Comparison of ENCODE assay signal across 14 cellular contexts in the genomic region with DNA sequence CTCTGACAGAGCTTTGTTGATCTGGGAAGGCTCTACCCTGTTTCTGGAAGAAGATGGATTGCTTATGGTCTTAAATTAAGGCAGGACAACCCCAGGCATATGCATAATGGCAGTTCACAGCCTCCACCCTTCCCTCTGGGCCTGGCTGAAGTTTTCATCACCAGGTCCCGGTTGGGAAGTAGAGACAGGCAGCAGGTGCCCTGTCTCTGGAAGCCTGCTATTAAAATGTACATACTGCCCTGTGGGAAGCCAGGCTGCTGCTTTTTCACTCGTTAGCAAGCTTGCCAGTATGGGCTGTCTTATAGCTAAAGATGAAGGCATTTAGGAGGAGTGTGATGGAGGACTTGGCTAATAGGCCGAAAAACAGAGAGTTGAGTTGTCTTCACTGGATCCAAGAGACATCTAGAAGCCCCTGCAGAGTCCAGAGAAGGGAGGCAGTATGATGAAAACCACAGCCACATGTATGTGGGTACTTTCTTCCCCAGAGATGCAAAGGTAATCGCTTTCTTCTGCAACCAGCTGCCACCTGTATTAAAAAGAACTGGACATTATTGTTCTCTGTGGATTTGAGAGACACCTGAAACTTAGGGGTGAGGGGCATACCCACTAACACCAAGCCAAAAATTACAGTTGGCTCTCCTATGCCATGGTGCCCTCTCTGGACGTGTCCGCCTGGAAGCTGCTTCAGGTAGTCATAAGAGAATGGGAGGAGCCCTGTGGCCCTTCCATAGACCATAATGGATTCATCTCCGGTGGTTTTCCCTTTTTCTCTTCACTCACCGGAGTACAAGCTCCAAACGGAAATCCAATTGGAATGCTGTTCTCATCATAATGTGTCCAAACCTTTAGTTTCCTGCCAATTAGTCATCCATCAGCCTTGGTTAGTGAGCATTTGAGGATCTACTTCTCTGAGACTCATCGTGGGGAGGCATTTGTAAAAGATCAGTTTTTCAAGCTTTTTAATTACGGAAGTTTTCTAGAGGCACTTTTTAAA. TPM values are rescaled to one million over a fixed set of nuclear protein-coding genes. Genes with fewer than 3 reads are reported as not detected.
A peak's percentile ranks its signal among the peaks of the same experiment; 100 is the strongest.
DNase-seq lines count a peak whose midpoint lies in the region; ATAC-seq, FAIRE-seq and TF ChIP-seq lines count a peak whose summit lies in the region.
"Had no signal": no experiment of that assay in that cellular context is flagged by ENCODE, and none has a peak within 500 bp of the region (broad histone marks: within the 10 kb centered on the region; RNA-seq: fewer than 3 reads in every experiment).

No MANE protein-coding gene starts in this region.

- no peak overlapping the region for H2AFZ ChIP-seq in endothelial cell of umbilical vein (ENCODE audit: low read depth, low read length)

- DNase-seq in Calu3 (no peak), NCI-H226 (peak; percentile 56), endothelial cell of umbilical vein (ENCODE audit: low read depth, low spot score) (peak; percentile 73), osteocyte (ENCODE audit: extremely low spot score, unreplicated experiment) (no peak), CD1c-positive myeloid dendritic cell (ENCODE audit: extremely low spot score) (no peak)
- DNase-seq in central memory CD4-positive, alpha-beta T cell: no peak
- no peak for DNase-seq in stimulated activated naive B cell treated with anti-CD40 and anti-IgM and Interleukin-4, amounts not matched to agents 10 μg/mL and 1 μg/mL and 100 μg/mL, for 72 hours
- DNase-seq: activated CD8-positive, alpha-beta T cell treated with anti-CD3 and anti-CD28 coated beads for 36 hours; activated naive CD8-positive, alpha-beta T cell treated with anti-CD3 and anti-CD28 coated beads for 36 hours; nucleus accumbens; stimulated activated CD4-positive, alpha-beta T cell treated with anti-CD3 and anti-CD28 coated beads, Interleukin-4, amount 100 ng/mL, for 1 hour had no signal

- H3K27me3 ChIP-seq in endothelial cell of umbilical vein (ENCODE audit: control insufficient read depth in 2 of 2, insufficient read depth in 2 of 2, low read length in 2 of 2): no peaks in the 10 kb centered on the region

- peak; percentile 80 for FAIRE-seq in endothelial cell of umbilical vein (lab: Jason Lieb, UNC)
- FAIRE-seq: GM12892 had no signal

- no peaks in the 10 kb centered on the region for H3K9me1 ChIP-seq in endothelial cell of umbilical vein (replicated peaks; ENCODE audit: control insufficient read depth, extremely low read depth, insufficient read depth, low read length)

- dilution Hi-C loops in endothelial cell of umbilical vein (cut with MboI; ENCODE audit: extremely low pct_ligation_motif_present, low sequenced_read_pairs): no loop called here

- peak overlapping the region; percentile 45 for H3K4me2 ChIP-seq in endothelial cell of umbilical vein (ENCODE audit: insufficient read depth, low read length)

- H3K4me3 ChIP-seq in endothelial cell of umbilical vein (replicated peaks in 1 of 3; ENCODE audit: insufficient read depth in 1 of 3, low read depth in 1 of 3, low read length in 3 of 3): no peak overlapping the region

- no peaks in the 10 kb centered on the region for H4K20me1 ChIP-seq in endothelial cell of umbilical vein (replicated peaks; ENCODE audit: control insufficient read depth, extremely low read depth, insufficient read depth, low read length)

- intact Hi-C loops in Calu3 (cut with micrococcal nuclease; ENCODE audit: unreplicated experiment) (no loop called here), endothelial cell of umbilical vein (cut with micrococcal nuclease) (no loop called here)

- peak overlapping the region; percentile 45 for H3K27ac ChIP-seq in endothelial cell of umbilical vein (ENCODE audit: insufficient read depth, low read depth, low read length)

- no peaks in the 10 kb centered on the region for H3K27me3 Mint-ChIP-seq in Calu3 (ENCODE audit: unreplicated experiment)
- H3K27me3 Mint-ChIP-seq in osteocyte (ENCODE audit: unreplicated experiment): no peaks in the 10 kb centered on the region
- no peaks in the 10 kb centered on the region for H3K27me3 Mint-ChIP-seq in stimulated activated naive B cell treated with anti-CD40 and anti-IgM and Interleukin-4, amounts not matched to agents 10 μg/mL and 1 μg/mL and 100 μg/mL, for 72 hours
- H3K27me3 Mint-ChIP-seq: activated CD8-positive, alpha-beta T cell treated with anti-CD3 and anti-CD28 coated beads for 36 hours; activated naive CD8-positive, alpha-beta T cell treated with anti-CD3 and anti-CD28 coated beads for 36 hours had no signal

- POLR2A ChIA-PET in endothelial cell of umbilical vein (lab: Charles Lee): interaction anchor here (0.7 kb wide), 2 partner anchors 33 to 67 kb away, joined by 3 to 5 read pairs; no protein-coding TSS in a partner anchor

- H3K4me1 Mint-ChIP-seq in Calu3 (ENCODE audit: low read depth, unreplicated experiment) (peaks cover 81% of the 10 kb centered on the region), osteocyte (ENCODE audit: unreplicated experiment) (peaks cover 75% of the 10 kb centered on the region)
- H3K4me1 Mint-ChIP-seq in stimulated activated naive B cell treated with anti-CD40 and anti-IgM and Interleukin-4, amounts not matched to agents 10 μg/mL and 1 μg/mL and 100 μg/mL, for 72 hours: no peaks in the 10 kb centered on the region

- CTCF ChIA-PET in Calu3 (lab: Charles Lee) (interaction anchor here (1.2 to 3.9 kb wide), 4 partner anchors 11 to 55 kb away, joined by 3 to 21 read pairs (median 4); a partner anchor contains a TSS), endothelial cell of umbilical vein (lab: Charles Lee) (interaction anchor here (0.7 to 3.7 kb wide), 9 partner anchors 10 to 55 kb away, joined by 3 to 18 read pairs (median 9); no protein-coding TSS in a partner anchor)

- no peak overlapping the region for H3K9ac ChIP-seq in endothelial cell of umbilical vein (replicated peaks; ENCODE audit: extremely low read depth, insufficient read depth, low read length)

- H3K4me1 ChIP-seq in endothelial cell of umbilical vein (ENCODE audit: control insufficient read depth, extremely low read depth, insufficient read depth, low read length): peaks cover 35% of the 10 kb centered on the region

- ATAC-seq in GM21717 (IDR thresholded peaks at IDR 0.05; ENCODE audit: unreplicated experiment): no peak
- ATAC-seq in stimulated activated naive B cell treated with anti-CD40 and anti-IgM and Interleukin-4, amounts not matched to agents 10 μg/mL and 1 μg/mL and 100 μg/mL, for 72 hours (replicated peaks): no peak
- ATAC-seq: activated CD8-positive, alpha-beta T cell treated with anti-CD3 and anti-CD28 coated beads for 36 hours had no signal

- BruUV-seq in Calu3 (replicated peaks; lab: Mats Ljungman, UMichigan) (no TSS peak), endothelial cell of umbilical vein (replicated peaks; lab: Mats Ljungman, UMichigan) (no TSS peak)

- TF ChIP-seq CTCF in Calu3 (IDR thresholded peaks at IDR 0.05; ENCODE audit: unreplicated experiment): no peak
- no peak for TF ChIP-seq CTCF in endothelial cell of umbilical vein (IDR thresholded peaks at IDR 0.05; ENCODE audit: extremely low read depth in 1 of 2, insufficient read depth in 1 of 2, low read depth in 1 of 2, low read length in 2 of 2)
- no peak for TF ChIP-seq CTCF in osteocyte (IDR thresholded peaks at IDR 0.05)

- no peaks in the 10 kb centered on the region for H3K79me2 ChIP-seq in endothelial cell of umbilical vein (ENCODE audit: control insufficient read depth, insufficient read depth, low read length)

- H3K36me3 ChIP-seq in endothelial cell of umbilical vein (ENCODE audit: control insufficient read depth in 2 of 2, extremely low read depth in 1 of 2, insufficient read depth in 2 of 2, low read length in 2 of 2): no peaks in the 10 kb centered on the region

- H3K9me3 ChIP-seq in endothelial cell of umbilical vein (replicated peaks; ENCODE audit: control insufficient read depth, insufficient read depth, low read length): no peaks in the 10 kb centered on the region

- peak overlapping the region; percentile 98 for H3K27ac Mint-ChIP-seq in Calu3 (ENCODE audit: unreplicated experiment)
- H3K27ac Mint-ChIP-seq in osteocyte (ENCODE audit: unreplicated experiment): peak overlapping the region; percentile 96
- no peak overlapping the region for H3K27ac Mint-ChIP-seq in stimulated activated naive B cell treated with anti-CD40 and anti-IgM and Interleukin-4, amounts not matched to agents 10 μg/mL and 1 μg/mL and 100 μg/mL, for 72 hours
- H3K27ac Mint-ChIP-seq: activated CD8-positive, alpha-beta T cell treated with anti-CD3 and anti-CD28 coated beads for 36 hours; activated naive CD8-positive, alpha-beta T cell treated with anti-CD3 and anti-CD28 coated beads for 36 hours; T-helper 1 cell treated with Interleukin-12 subunit alpha and Interleukin-12 subunit beta and Interleukin-4 antibody, amounts not matched to agents 30 μg/mL and 1 μg/mL, for 36 hours had no signal

- peaks cover 73% of the 10 kb centered on the region for H3K36me3 Mint-ChIP-seq in Calu3 (ENCODE audit: insufficient read depth, unreplicated experiment)
- H3K36me3 Mint-ChIP-seq in osteocyte (ENCODE audit: unreplicated experiment): peaks cover 35% of the 10 kb centered on the region
- peaks cover 23 to 49% of the 10 kb centered on the region in 2 donors for H3K36me3 Mint-ChIP-seq in stimulated activated naive B cell treated with anti-CD40 and anti-IgM and Interleukin-4, amounts not matched to agents 10 μg/mL and 1 μg/mL and 100 μg/mL, for 72 hours

- H3K9me3 Mint-ChIP-seq in Calu3 (ENCODE audit: low read depth, unreplicated experiment) (no peaks in the 10 kb centered on the region), osteocyte (ENCODE audit: unreplicated experiment) (no peaks in the 10 kb centered on the region)
- H3K9me3 Mint-ChIP-seq in stimulated activated naive B cell treated with anti-CD40 and anti-IgM and Interleukin-4, amounts not matched to agents 10 μg/mL and 1 μg/mL and 100 μg/mL, for 72 hours: no peaks in the 10 kb centered on the region
- H3K9me3 Mint-ChIP-seq: activated CD8-positive, alpha-beta T cell treated with anti-CD3 and anti-CD28 coated beads for 36 hours; activated naive CD8-positive, alpha-beta T cell treated with anti-CD3 and anti-CD28 coated beads for 36 hours; T-helper 1 cell treated with Interleukin-12 subunit alpha and Interleukin-12 subunit beta and Interleukin-4 antibody, amounts not matched to agents 30 μg/mL and 1 μg/mL, for 36 hours had no signal

- H3K4me3 Mint-ChIP-seq in Calu3 (ENCODE audit: low read depth, unreplicated experiment) (no peak overlapping the region), osteocyte (ENCODE audit: unreplicated experiment) (no peak overlapping the region)
- no peak overlapping the region for H3K4me3 Mint-ChIP-seq in stimulated activated naive B cell treated with anti-CD40 and anti-IgM and Interleukin-4, amounts not matched to agents 10 μg/mL and 1 μg/mL and 100 μg/mL, for 72 hours
- H3K4me3 Mint-ChIP-seq: activated CD8-positive, alpha-beta T cell treated with anti-CD3 and anti-CD28 coated beads for 36 hours; activated naive CD8-positive, alpha-beta T cell treated with anti-CD3 and anti-CD28 coated beads for 36 hours; T-helper 1 cell treated with Interleukin-12 subunit alpha and Interleukin-12 subunit beta and Interleukin-4 antibody, amounts not matched to agents 30 μg/mL and 1 μg/mL, for 36 hours had no signal

- no peak for TF ChIP-seq POLR2A in endothelial cell of umbilical vein (IDR thresholded peaks at IDR 0.05; ENCODE audit: low read depth, low read length)

RNA-seq across cellular contexts. Expression of a gene that starts 34.6 kb away (rescaled TPM):
- total RNA-seq in Calu3 (2022): 300 and 353 TPM in 2 replicates
- total RNA-seq in endothelial cell of umbilical vein: 52.3 and 62.2 TPM in 2 replicates
- 14.0 and 16.3 TPM in 2 replicates for polyA plus RNA-seq in endothelial cell of umbilical vein
- polyA plus RNA-seq in endothelial cell of umbilical vein (2011; cell fraction: cytosol; rRNA removed): 18.3 and 22.4 TPM in 2 replicates
- 19.6 and 20.8 TPM in 2 replicates for polyA plus RNA-seq in endothelial cell of umbilical vein (2011; cell fraction: nucleus; rRNA removed)
- polyA plus RNA-seq in endothelial cell of umbilical vein (2012): 20.9 and 27.4 TPM in 2 replicates
- 139 and 168 TPM in 2 replicates for polyA minus RNA-seq in endothelial cell of umbilical vein
- 22.2 TPM for polyA minus RNA-seq in endothelial cell of umbilical vein (2011; cell fraction: cytosol; rRNA and poly(A)+ RNA removed)
- polyA minus RNA-seq in endothelial cell of umbilical vein (2011; cell fraction: nucleus; rRNA and poly(A)+ RNA removed): 32.8 and 59.9 TPM in 2 replicates
- 85.7 and 92.2 TPM in 2 replicates for total RNA-seq in osteocyte

Comparison
In these comparisons a context has a peak if more than half of its experiments do, and no peak if none do; other contexts are left out.
1. DNase-seq: peak in NCI-H226 (single experiment) and endothelial cell of umbilical vein (single experiment); none in Calu3 (single experiment), osteocyte (single experiment), central memory CD4-positive, alpha-beta T cell (single experiment), CD1c-positive myeloid dendritic cell (single experiment) and stimulated activated naive B cell treated with anti-CD40 and anti-IgM and Interleukin-4, amounts not matched to agents 10 μg/mL and 1 μg/mL and 100 μg/mL, for 72 hours (single experiment).